In genomic region chr17:82097187-82097918, GRCh38 we compare ENCODE assay signal across 1 cellular context.
TF ChIP-seq lines count a peak whose summit lies in the region.

No MANE protein-coding gene starts in this region.

TF ChIP-seq in K562, 482 proteins besides CTCF, POLR2A, EP300 and RAD21 (continued from another document):
- TF ChIP-seq, protein P1, sequence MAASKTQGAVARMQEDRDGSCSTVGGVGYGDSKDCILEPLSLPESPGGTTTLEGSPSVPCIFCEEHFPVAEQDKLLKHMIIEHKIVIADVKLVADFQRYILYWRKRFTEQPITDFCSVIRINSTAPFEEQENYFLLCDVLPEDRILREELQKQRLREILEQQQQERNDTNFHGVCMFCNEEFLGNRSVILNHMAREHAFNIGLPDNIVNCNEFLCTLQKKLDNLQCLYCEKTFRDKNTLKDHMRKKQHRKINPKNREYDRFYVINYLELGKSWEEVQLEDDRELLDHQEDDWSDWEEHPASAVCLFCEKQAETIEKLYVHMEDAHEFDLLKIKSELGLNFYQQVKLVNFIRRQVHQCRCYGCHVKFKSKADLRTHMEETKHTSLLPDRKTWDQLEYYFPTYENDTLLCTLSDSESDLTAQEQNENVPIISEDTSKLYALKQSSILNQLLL (CRISPR knock-in tag; IDR thresholded peaks at IDR 0.05; ENCODE audit: borderline replicate concordance) = no peak
- TF ChIP-seq, protein P2, sequence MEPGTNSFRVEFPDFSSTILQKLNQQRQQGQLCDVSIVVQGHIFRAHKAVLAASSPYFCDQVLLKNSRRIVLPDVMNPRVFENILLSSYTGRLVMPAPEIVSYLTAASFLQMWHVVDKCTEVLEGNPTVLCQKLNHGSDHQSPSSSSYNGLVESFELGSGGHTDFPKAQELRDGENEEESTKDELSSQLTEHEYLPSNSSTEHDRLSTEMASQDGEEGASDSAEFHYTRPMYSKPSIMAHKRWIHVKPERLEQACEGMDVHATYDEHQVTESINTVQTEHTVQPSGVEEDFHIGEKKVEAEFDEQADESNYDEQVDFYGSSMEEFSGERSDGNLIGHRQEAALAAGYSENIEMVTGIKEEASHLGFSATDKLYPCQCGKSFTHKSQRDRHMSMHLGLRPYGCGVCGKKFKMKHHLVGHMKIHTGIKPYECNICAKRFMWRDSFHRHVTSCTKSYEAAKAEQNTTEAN (CRISPR knock-in tag; IDR thresholded peaks at IDR 0.05) = no peak
- peak; percentile 68 for TF ChIP-seq FIP1L1 (IDR thresholded peaks at IDR 0.05; ENCODE audit: low read depth, low read length, poor library complexity, severe bottlenecking)
- no peak for TF ChIP-seq TBP (optimal IDR thresholded peaks at IDR 0.05; ENCODE audit: low read depth, low read length)
- no peak for TF ChIP-seq ELF2 (CRISPR knock-in tag; IDR thresholded peaks at IDR 0.05)
- TF ChIP-seq HDAC3 (IDR thresholded peaks at IDR 0.05; ENCODE audit: borderline replicate concordance, partially characterized antibody) = no peak
- TF ChIP-seq, protein P3, sequence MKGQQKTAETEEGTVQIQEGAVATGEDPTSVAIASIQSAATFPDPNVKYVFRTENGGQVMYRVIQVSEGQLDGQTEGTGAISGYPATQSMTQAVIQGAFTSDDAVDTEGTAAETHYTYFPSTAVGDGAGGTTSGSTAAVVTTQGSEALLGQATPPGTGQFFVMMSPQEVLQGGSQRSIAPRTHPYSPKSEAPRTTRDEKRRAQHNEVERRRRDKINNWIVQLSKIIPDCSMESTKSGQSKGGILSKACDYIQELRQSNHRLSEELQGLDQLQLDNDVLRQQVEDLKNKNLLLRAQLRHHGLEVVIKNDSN (CRISPR knock-in tag; IDR thresholded peaks at IDR 0.05) = no peak; the same call in 1 of the 2 replicates
- TF ChIP-seq SOX6 (IDR thresholded peaks at IDR 0.05) = no peak
- TF ChIP-seq SIX5 (IDR thresholded peaks at IDR 0.05; ENCODE audit: borderline replicate concordance in 1 of 2, insufficient read depth in 1 of 2, low read depth in 1 of 2, low read length in 2 of 2) = no peak
- TF ChIP-seq RFX7 (CRISPR knock-in tag; IDR thresholded peaks at IDR 0.05) = no peak
- TF ChIP-seq NR2C2 (CRISPR knock-in tag; IDR thresholded peaks at IDR 0.05) = 0 out of 2 replicates have a peak, but pooled peaks have one; percentile 56
- no peak for TF ChIP-seq NR2C2 (tag; IDR thresholded peaks at IDR 0.05)
- no peak for TF ChIP-seq SNIP1 (IDR thresholded peaks at IDR 0.05; ENCODE audit: low read depth)
- no peak for TF ChIP-seq ZNF431 (CRISPR knock-in tag; IDR thresholded peaks at IDR 0.05)
- no peak for TF ChIP-seq NBN (IDR thresholded peaks at IDR 0.05; ENCODE audit: low read depth)
